Comparison of ENCODE assay signal across 8 cellular contexts in the genomic region with DNA sequence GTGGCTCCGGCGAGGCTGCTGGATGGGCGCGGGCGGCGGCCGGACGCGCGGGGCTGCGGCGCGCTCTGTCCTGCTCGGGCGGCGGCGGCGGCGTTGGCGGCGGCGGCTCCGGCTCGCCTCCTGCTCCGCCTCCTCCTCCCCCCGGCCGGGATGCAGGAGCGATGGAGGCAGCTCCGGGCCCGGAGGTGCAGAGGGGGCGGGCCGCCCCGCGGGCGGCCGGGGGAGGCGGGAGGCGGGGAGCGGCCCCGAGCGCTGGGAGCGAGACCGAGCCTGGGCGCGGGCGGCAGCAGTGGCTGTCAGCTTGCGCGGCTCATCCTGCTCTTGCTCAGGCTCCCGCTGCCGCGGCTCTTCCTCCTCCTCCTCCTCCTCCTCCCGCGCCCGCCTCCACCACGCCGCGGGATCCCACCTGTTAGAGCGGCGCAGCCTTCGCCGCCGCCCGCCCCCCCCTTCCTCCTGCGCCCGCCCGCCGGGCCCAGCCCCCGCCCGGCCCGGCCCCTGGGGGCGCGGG. TPM values are rescaled to one million over a fixed set of nuclear protein-coding genes. Genes with fewer than 3 reads are reported as not detected.
DNase-seq lines count a peak whose midpoint lies in the region; ATAC-seq and TF ChIP-seq lines count a peak whose summit lies in the region.

A gene with protein sequence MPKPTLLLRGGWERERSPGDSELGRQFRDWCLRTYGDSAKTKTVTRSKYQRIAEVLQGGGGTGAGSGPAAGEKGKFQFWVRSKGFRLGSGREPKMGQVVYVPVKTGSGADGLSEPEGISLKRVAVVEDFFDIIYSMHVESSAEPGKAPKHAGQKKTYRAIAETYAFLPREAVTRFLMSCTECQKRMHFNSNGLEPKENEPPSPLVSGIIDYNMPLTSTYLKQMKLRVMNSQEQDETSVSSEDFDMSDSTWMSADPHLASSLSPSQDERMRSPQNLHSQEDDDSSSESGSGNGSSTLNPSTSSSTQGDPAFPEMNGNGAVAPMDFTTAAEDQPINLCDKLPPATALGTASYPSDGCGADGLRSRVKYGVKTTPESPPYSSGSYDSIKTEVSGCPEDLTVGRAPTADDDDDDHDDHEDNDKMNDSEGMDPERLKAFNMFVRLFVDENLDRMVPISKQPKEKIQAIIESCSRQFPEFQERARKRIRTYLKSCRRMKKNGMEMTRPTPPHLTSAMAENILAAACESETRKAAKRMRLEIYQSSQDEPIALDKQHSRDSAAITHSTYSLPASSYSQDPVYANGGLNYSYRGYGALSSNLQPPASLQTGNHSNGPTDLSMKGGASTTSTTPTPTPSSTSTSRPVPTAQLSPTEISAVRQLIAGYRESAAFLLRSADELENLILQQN (minus strand): TSS at position 323 of the 508 bp plus-strand sequence. CDS start 443 bp downstream, outside the sequence.

- peaks cover 18% of the 10 kb centered on the region for H3K36me3 Mint-ChIP-seq in CD4-positive, alpha-beta T cell (ENCODE audit: low read depth)

- peak within 1 kb of the TSS; percentile 35 for H3K27ac ChIP-seq in CD4-positive, alpha-beta T cell (ENCODE audit: low read depth, low read length)
- no peak within 1 kb of the TSS for H3K27ac ChIP-seq in HUES6 (ENCODE audit: low read depth, low read length)

- CTCF ChIA-PET in CD4-positive, alpha-beta T cell (lab: Charles Lee), result interaction anchor here (0.8 kb wide), 1 partner anchor 67 kb away, joined by 4 read pairs; no protein-coding TSS in a partner anchor

- peaks cover 5% of the 10 kb centered on the region for H3K27me3 Mint-ChIP-seq in CD4-positive, alpha-beta T cell

- peak in 9 of 10 experiments; percentile 14 to 53 (median 34) for DNase-seq in CD4-positive, alpha-beta T cell
- DNase-seq in T-helper 9 cell, result peak; percentile 34
- DNase-seq in cardiac fibroblast (ENCODE audit: low read depth in 2 of 2), result peak in 1 of 2 donors; percentile 37
- peak; percentile 42 for DNase-seq in iris pigment epithelial cell (ENCODE audit: low read depth)
- peak; percentile 37 to 54 for DNase-seq in stimulated activated CD4-positive, alpha-beta T cell treated with anti-CD3 and anti-CD28 coated beads, Interleukin-2, amount 100 ng/mL, for 24 hours
- no peak for DNase-seq in DMS153 treated with DMSO at 0.1 percent for 48 hours (lab: John Stamatoyannopoulos, UW; ENCODE audit: unreplicated experiment)

- peaks cover 24% of the 10 kb centered on the region for H3K4me1 ChIP-seq in HUES6 (ENCODE audit: control insufficient read depth, insufficient read depth, low read length)

- peaks cover 45% of the 10 kb centered on the region for H3K4me1 Mint-ChIP-seq in CD4-positive, alpha-beta T cell (ENCODE audit: low read depth)

- H3K4me3 ChIP-seq in HUES6 (ENCODE audit: low read depth, low read length), result peak within 1 kb of the TSS; percentile 86
- peak within 1 kb of the TSS; percentile 54 to 61 for H3K4me3 ChIP-seq in cardiac fibroblast (replicated peaks in 1 of 2; ENCODE audit: low read depth in 2 of 2, low read length in 2 of 2)

- peak; percentile 38 for ATAC-seq in CD4-positive, alpha-beta T cell (ENCODE audit: poor library complexity)
- no peak for ATAC-seq in HG02852 (IDR thresholded peaks at IDR 0.05; ENCODE audit: unreplicated experiment)

- no peaks in the 10 kb centered on the region for H3K9me3 Mint-ChIP-seq in CD4-positive, alpha-beta T cell

- POLR2A ChIA-PET in CD4-positive, alpha-beta T cell (lab: Charles Lee), result interaction anchor here (0.5 to 11.6 kb wide), 8 partner anchors 10 to 399 kb away, joined by 3 to 178 read pairs (median 4); no protein-coding TSS in a partner anchor

- intact Hi-C loops in CD4-positive, alpha-beta T cell (cut with DNase I, micrococcal nuclease), result loop anchor here (2.0 to 10.0 kb wide), 4 partner anchors 48 to 70 kb away; no protein-coding TSS in a partner anchor

- no peaks in the 10 kb centered on the region for H3K9me3 ChIP-seq in CD4-positive, alpha-beta T cell (ENCODE audit: control insufficient read depth, low read length)
- no peaks in the 10 kb centered on the region for H3K9me3 ChIP-seq in HUES6 (ENCODE audit: control insufficient read depth, insufficient read depth, low read depth, low read length)

- peak within 1 kb of the TSS; percentile 73 for H3K9ac ChIP-seq in HUES6 (ENCODE audit: low read length)

- TF ChIP-seq CTCF in CD4-positive, alpha-beta T cell (IDR thresholded peaks at IDR 0.05), result no peak
- no peak for TF ChIP-seq CTCF in cardiac fibroblast (IDR thresholded peaks at IDR 0.05; ENCODE audit: low read depth, low read length)

- H3K27me3 ChIP-seq in CD4-positive, alpha-beta T cell (ENCODE audit: control insufficient read depth, insufficient read depth, low read length), result no peaks in the 10 kb centered on the region
- peaks cover 44% of the 10 kb centered on the region for H3K27me3 ChIP-seq in HUES6 (ENCODE audit: control insufficient read depth, insufficient read depth, low read length)

- H3K4me3 Mint-ChIP-seq in CD4-positive, alpha-beta T cell, result peak within 1 kb of the TSS; percentile 100

- no peaks in the 10 kb centered on the region for H3K36me3 ChIP-seq in HUES6 (ENCODE audit: control insufficient read depth, insufficient read depth, low read length)

- peak within 1 kb of the TSS; percentile 95 for H3K27ac Mint-ChIP-seq in CD4-positive, alpha-beta T cell

RNA-seq across cellular contexts. Expression of the gene that starts here (rescaled TPM):
- total RNA-seq in CD4-positive, alpha-beta T cell, result 10 to 100 TPM; 53.1 to 55.6 TPM
